ENCODE assay signal across 8 cellular contexts in the genomic region with DNA sequence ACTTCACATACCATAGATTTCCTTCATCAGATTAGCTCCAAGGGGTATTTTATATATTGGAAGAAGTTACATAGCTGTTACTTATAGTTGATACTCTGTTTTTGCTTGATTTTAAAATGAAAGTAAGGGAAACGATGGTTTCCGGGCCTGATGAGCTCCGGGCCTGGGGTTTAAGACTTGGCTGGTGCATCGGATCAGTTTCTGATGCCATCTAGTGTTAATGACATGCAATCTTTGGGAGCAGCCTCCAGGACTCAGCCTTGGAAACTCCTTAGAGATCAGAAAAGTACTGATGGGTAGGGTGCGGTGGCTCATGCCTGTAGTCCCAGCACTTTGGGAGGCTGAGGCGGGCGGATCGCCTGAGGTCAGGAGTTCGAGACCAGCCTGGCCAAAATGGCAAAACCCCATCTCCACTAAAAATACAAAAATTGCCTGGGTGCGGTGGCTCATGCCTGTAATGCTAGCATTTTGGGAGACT. TPM values are rescaled to one million over a fixed set of nuclear protein-coding genes. Genes with fewer than 3 reads are reported as not detected.
DNase-seq lines count a peak whose midpoint lies in the region; ATAC-seq and TF ChIP-seq lines count a peak whose summit lies in the region.

No MANE protein-coding gene starts in this region.

- in situ Hi-C loops in HAP-1 (cut with MboI; ENCODE audit: low sequenced_read_pairs): loop anchor here (5.0 kb wide), 1 partner anchor 183 kb away; no protein-coding TSS in a partner anchor

- peak; percentile 78 to 79 for ATAC-seq in activated CD4-positive, CD25-positive, alpha-beta regulatory T cell treated with anti-CD3 and anti-CD28 coated beads, Interleukin-2, amount 50 U/mL, for 24 hours
- no peak for ATAC-seq in HG03354 (IDR thresholded peaks at IDR 0.05; ENCODE audit: poor library complexity, severe bottlenecking, unreplicated experiment)

- TF ChIP-seq CTCF in liver (IDR thresholded peaks at IDR 0.05; ENCODE audit: low read depth, low read length, missing input control): peak; percentile 54

- H3K27me3 ChIP-seq in BLaER1: no peaks in the 10 kb centered on the region
- no peaks in the 10 kb centered on the region for H3K27me3 ChIP-seq in HAP-1 (ENCODE audit: low read depth)
- no peaks in the 10 kb centered on the region for H3K27me3 ChIP-seq in liver (ENCODE audit: control insufficient read depth in 4 of 4, insufficient read depth in 4 of 4, low read length in 3 of 4)

- H4K20me1 ChIP-seq in BLaER1: no peaks in the 10 kb centered on the region

- WGBS in liver: 26% methylated on average over 10 of the region's 10 CpGs

- H3K27ac ChIP-seq in BLaER1 (no peak overlapping the region), liver (ENCODE audit: low read depth in 1 of 2, low read length in 2 of 2) (no peak overlapping the region)

- TF ChIP-seq RAD21 in liver (IDR thresholded peaks at IDR 0.05): peak; percentile 82 to 83

- H3K4me1 ChIP-seq in BLaER1 (peaks cover 15% of the 10 kb centered on the region), HAP-1 (no peaks in the 10 kb centered on the region), liver (ENCODE audit: control insufficient read depth in 4 of 4, insufficient read depth in 4 of 4, low read length in 3 of 4) (peaks cover 3 to 16% (median 10%) of the 10 kb centered on the region in 4 donors)

- peaks cover 10% of the 10 kb centered on the region for H3K9me3 ChIP-seq in BLaER1
- peaks cover 2% of the 10 kb centered on the region; the same call in 1 of the 2 replicates for H3K9me3 ChIP-seq in HAP-1
- no peaks in the 10 kb centered on the region for H3K9me3 ChIP-seq in liver (ENCODE audit: control insufficient read depth in 4 of 4, low read length in 3 of 4)

- DNase-seq in HAP-1 (ENCODE audit: low spot score in 2 of 2): peak; percentile 75 to 76
- DNase-seq in NCI-H345 (lab: John Stamatoyannopoulos, UW): peak; percentile 66
- peak; percentile 94 for DNase-seq in dedifferentiated amniotic fluid mesenchymal stem cell (ENCODE audit: extremely low spot score)
- DNase-seq in stimulated activated CD4-positive, alpha-beta T cell treated with anti-CD3 and anti-CD28 coated beads, TNF-alpha, amount 100 ng/mL, for 48 hours (ENCODE audit: low read depth in 3 of 3): peak; percentile 10 to 15 (median 11)

- no peak overlapping the region for H3K9ac ChIP-seq in BLaER1
- H3K9ac ChIP-seq in liver (ENCODE audit: low read depth in 1 of 2, low read length in 2 of 2): peak overlapping the region in 1 of 2 donors; percentile 84

- H3K36me3 ChIP-seq in BLaER1 (no peaks in the 10 kb centered on the region), HAP-1 (replicated peaks) (no peaks in the 10 kb centered on the region), liver (ENCODE audit: control insufficient read depth in 4 of 4, insufficient read depth in 3 of 4, low read depth in 1 of 4, low read length in 3 of 4) (no peaks in the 10 kb centered on the region)

- H3K4me2 ChIP-seq in BLaER1: peak overlapping the region; percentile 44

- H3K4me3 ChIP-seq in BLaER1 (0 out of 2 replicates have a peak overlapping the region, but pooled peaks have one; percentile 12), HAP-1 (no peak overlapping the region), liver (ENCODE audit: low read depth in 1 of 3, low read length in 3 of 3) (peak overlapping the region in 2 of 3 donors; percentile 36 to 41)

TF ChIP-seq in liver, 16 proteins besides CTCF, POLR2A, EP300 and RAD21:
- peak in 1 of 2 donors; percentile 33 for TF ChIP-seq HNF4A (conservative IDR thresholded peaks at IDR 0.05)
- TF ChIP-seq JUND (IDR thresholded peaks at IDR 0.05): peak in 1 of 2 donors; percentile 26
- no peak for TF ChIP-seq FOXA2 (IDR thresholded peaks at IDR 0.05)
- TF ChIP-seq YY1 (IDR thresholded peaks at IDR 0.05): peak; percentile 64

RNA-seq across cellular contexts. Expression of a gene that starts 47.1 kb away (rescaled TPM):
- 10 to 100 TPM; 12.7 to 14.3 TPM for total RNA-seq in liver
- polyA plus RNA-seq in liver: 10 to 100 TPM in 1 of 2 donors, 1 to 10 TPM in 1; 9.8 to 14.3 TPM

RNA-seq across cellular contexts. Expression of a gene that starts 54.4 kb away (rescaled TPM):
- total RNA-seq in liver: 10 to 100 TPM; 10.4 to 38.6 TPM
- polyA plus RNA-seq in liver: 10 to 100 TPM; 13.2 to 13.5 TPM

Comparison
In these comparisons a context has a peak if more than half of its experiments do, and no peak if none do; other contexts are left out.
1. DNase-seq: peak in every context shown above with its lines; median percentile 94 in dedifferentiated amniotic fluid mesenchymal stem cell; 76 in HAP-1; 66 in NCI-H345; 11 in stimulated activated CD4-positive, alpha-beta T cell treated with anti-CD3 and anti-CD28 coated beads, TNF-alpha, amount 100 ng/mL, for 48 hours.